8 cellular contexts compared by ENCODE assay signal in the genomic region with DNA sequence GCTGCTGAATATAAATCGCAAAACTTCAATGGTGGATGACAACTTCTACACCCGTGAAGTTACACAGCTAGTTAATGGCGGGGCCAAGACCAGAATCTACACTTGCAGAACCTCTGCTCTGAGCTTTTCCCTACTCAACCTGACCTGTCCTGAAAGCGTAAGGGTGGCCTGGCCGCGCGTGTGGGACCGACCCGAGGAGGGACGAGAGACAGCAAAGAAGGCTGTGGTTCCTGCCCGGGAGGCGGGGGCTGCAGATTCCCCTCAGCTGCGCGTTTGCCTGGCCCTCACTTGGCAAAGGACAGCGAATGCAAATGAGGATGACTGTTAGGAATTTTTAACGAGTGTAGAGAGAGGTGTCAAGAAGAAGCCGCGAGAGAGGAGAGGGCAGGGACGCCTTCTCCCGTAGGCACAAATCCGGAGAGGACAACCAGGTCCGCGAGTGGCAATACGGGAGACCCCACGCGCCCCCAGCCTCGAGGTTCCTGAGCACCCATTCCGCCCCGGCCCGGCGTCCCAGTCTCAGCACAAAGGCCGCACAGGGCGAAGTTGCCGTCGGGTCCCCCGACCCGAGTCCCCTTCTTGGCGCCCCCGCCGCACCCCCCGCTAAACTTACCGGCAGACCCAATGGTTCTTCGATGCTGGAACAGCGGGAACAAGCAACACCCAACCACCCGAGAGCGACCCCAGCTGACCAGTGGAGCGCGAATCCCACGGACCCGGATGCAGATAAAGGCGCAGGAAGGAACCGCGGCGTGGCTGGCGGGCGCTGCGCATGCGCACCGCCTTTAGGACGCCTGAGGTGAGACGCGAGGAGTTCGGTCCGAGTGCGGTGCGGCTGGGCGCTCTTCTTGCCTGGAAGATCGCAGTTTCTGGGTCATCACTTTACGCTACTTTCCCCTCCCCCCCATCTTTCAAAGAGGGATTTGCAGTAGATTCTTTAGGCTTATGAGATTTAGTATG.
DNase-seq lines count a peak whose midpoint lies in the region; ATAC-seq and TF ChIP-seq lines count a peak whose summit lies in the region.

A gene (minus strand): TSS at position 696 of the 960 bp plus-strand sequence. CDS start 4,349 bp downstream, outside the sequence.

- peak; percentile 29 for TF ChIP-seq CTCF in astrocyte of the cerebellum (IDR thresholded peaks at IDR 0.05; ENCODE audit: low read depth, low read length, missing control alignments)

- DNase-seq in NCI-H1694 treated with DMSO at 0.1 percent for 48 hours (lab: John Stamatoyannopoulos, UW), result peak; percentile 51
- peak; percentile 71 for DNase-seq in T-helper 22 cell (ENCODE audit: low read depth)
- peak; percentile 69 for DNase-seq in astrocyte of the cerebellum (ENCODE audit: low read depth)
- DNase-seq in hippocampal formation (lab: John Stamatoyannopoulos, UW), result peak; percentile 88 to 89
- peak; percentile 93 for DNase-seq in retina
- no peak for DNase-seq in cortex of kidney (lab: John Stamatoyannopoulos, UW)

- in situ Hi-C loops in astrocyte of the cerebellum (cut with HindIII; ENCODE audit: low sequenced_read_pairs), result no loop called here

- ATAC-seq in GM18502 (IDR thresholded peaks at IDR 0.05; ENCODE audit: poor library complexity, unreplicated experiment) (peak; percentile 90), HG02938 (IDR thresholded peaks at IDR 0.05; ENCODE audit: unreplicated experiment) (peak; percentile 88)

- H3K4me3 ChIP-seq in astrocyte of the cerebellum (ENCODE audit: low read depth, low read length), result peak within 1 kb of the TSS; percentile 77
